14 cellular contexts compared by ENCODE assay signal in genomic region chr9:130805510-130806387, GRCh38. TPM values are rescaled to one million over a fixed set of nuclear protein-coding genes. Genes with fewer than 3 reads are reported as not detected.
DNase-seq lines count a peak whose midpoint lies in the region; ATAC-seq lines count a peak whose summit lies in the region.
"Had no signal": no experiment of that assay in that cellular context is flagged by ENCODE, and none has a peak within 500 bp of the region (broad histone marks: within the 10 kb centered on the region; RNA-seq: fewer than 3 reads in every experiment).

No MANE protein-coding gene starts in this region.

- H3K27ac Mint-ChIP-seq in stimulated activated naive CD8-positive, alpha-beta T cell treated with anti-CD3 and anti-CD28 coated beads, Interleukin-15, amount 100 ng/mL, for 72 hours, result peak overlapping the region in 1 of 2 donors; percentile 69
- H3K27ac Mint-ChIP-seq in activated naive CD4-positive, alpha-beta T cell treated with anti-CD3 and anti-CD28 coated beads for 36 hours, result no peak overlapping the region

- peaks cover 26% of the 10 kb centered on the region for H3K4me1 Mint-ChIP-seq in stimulated activated naive CD8-positive, alpha-beta T cell treated with anti-CD3 and anti-CD28 coated beads, Interleukin-15, amount 100 ng/mL, for 72 hours
- H3K4me1 Mint-ChIP-seq in activated naive CD4-positive, alpha-beta T cell treated with anti-CD3 and anti-CD28 coated beads for 36 hours (ENCODE audit: low read depth), result peaks cover 6% of the 10 kb centered on the region

- DNase-seq in stimulated activated naive CD8-positive, alpha-beta T cell treated with anti-CD3 and anti-CD28 coated beads, Interleukin-15, Interleukin-2, amounts not matched to agents 100 U/mL and 50 U/mL, for 24 hours, result no peak
- no peak for DNase-seq in stimulated activated naive CD8-positive, alpha-beta T cell treated with anti-CD3 and anti-CD28 coated beads, Interleukin-15, amount 100 ng/mL, for 72 hours
- DNase-seq in NCI-H69 (lab: John Stamatoyannopoulos, UW), result peak; percentile 75
- DNase-seq in fibroblast of peridontal ligament (ENCODE audit: extremely low read depth), result peak; percentile 51
- no peak for DNase-seq in NCI-H1694 treated with DMSO at 0.1 percent for 48 hours (lab: John Stamatoyannopoulos, UW)
- no peak for DNase-seq in activated naive CD4-positive, alpha-beta T cell treated with anti-CD3 and anti-CD28 coated beads for 36 hours
- DNase-seq in ACHN, result no peak
- DNase-seq: activated CD8-positive, alpha-beta memory T cell treated with anti-CD3 and anti-CD28 coated beads for 24 hours; amygdala; islet precursor cell; NCI-H226; stimulated activated CD4-positive, alpha-beta T cell treated with anti-CD3 and anti-CD28 coated beads, Interleukin-4, amount 100 ng/mL, for 24 hours; testis had no signal

- CTCF ChIA-PET in activated naive CD4-positive, alpha-beta T cell treated with anti-CD3 and anti-CD28 coated beads for 36 hours (lab: Charles Lee), result interaction anchor here (1.2 to 1.4 kb wide), 2 partner anchors 34 to 105 kb away, joined by 3 read pairs; no protein-coding TSS in a partner anchor

- intact Hi-C loops in activated naive CD4-positive, alpha-beta T cell treated with anti-CD3 and anti-CD28 coated beads for 36 hours (cut with micrococcal nuclease), result no loop called here

- peaks cover 0 to 6% of the 10 kb centered on the region in 2 donors for H3K9me3 Mint-ChIP-seq in stimulated activated naive CD8-positive, alpha-beta T cell treated with anti-CD3 and anti-CD28 coated beads, Interleukin-15, amount 100 ng/mL, for 72 hours
- no peaks in the 10 kb centered on the region for H3K9me3 Mint-ChIP-seq in activated naive CD4-positive, alpha-beta T cell treated with anti-CD3 and anti-CD28 coated beads for 36 hours

- H3K4me3 Mint-ChIP-seq in stimulated activated naive CD8-positive, alpha-beta T cell treated with anti-CD3 and anti-CD28 coated beads, Interleukin-15, amount 100 ng/mL, for 72 hours, result no peak overlapping the region
- no peak overlapping the region for H3K4me3 Mint-ChIP-seq in activated naive CD4-positive, alpha-beta T cell treated with anti-CD3 and anti-CD28 coated beads for 36 hours

- peaks cover 2% of the 10 kb centered on the region for H3K36me3 Mint-ChIP-seq in activated naive CD4-positive, alpha-beta T cell treated with anti-CD3 and anti-CD28 coated beads for 36 hours (ENCODE audit: low read depth)

- in situ Hi-C loops in ACHN (cut with HindIII; ENCODE audit: low pct_ligation_motif_present, low pct_unique_long_range_greater_than_20kb, low sequenced_read_pairs), result no loop called here

- ATAC-seq in stimulated activated naive CD8-positive, alpha-beta T cell treated with anti-CD3 and anti-CD28 coated beads, Interleukin-15, Interleukin-2, amounts not matched to agents 100 U/mL and 50 U/mL, for 24 hours, result peak; percentile 32
- ATAC-seq in stimulated activated naive CD8-positive, alpha-beta T cell treated with anti-CD3 and anti-CD28 coated beads, Interleukin-15, amount 100 ng/mL, for 72 hours, result no peak
- ATAC-seq in esophagus mucosa, result no peak

- no peaks in the 10 kb centered on the region for H3K27me3 Mint-ChIP-seq in stimulated activated naive CD8-positive, alpha-beta T cell treated with anti-CD3 and anti-CD28 coated beads, Interleukin-15, amount 100 ng/mL, for 72 hours
- H3K27me3 Mint-ChIP-seq in activated naive CD4-positive, alpha-beta T cell treated with anti-CD3 and anti-CD28 coated beads for 36 hours (ENCODE audit: low read depth), result no peaks in the 10 kb centered on the region

RNA-seq across cellular contexts. Expression of gene ABL1, which starts 29.3 kb away (rescaled TPM):
- total RNA-seq in activated naive CD4-positive, alpha-beta T cell treated with anti-CD3 and anti-CD28 coated beads for 36 hours, result 10 to 100 TPM; 25.7 to 26.1 TPM
- total RNA-seq in esophagus mucosa, result 28.4 TPM

Comparison
In these comparisons a context has a peak if more than half of its experiments do, and no peak if none do; other contexts are left out.
1. DNase-seq: peak in NCI-H69 (single experiment) and fibroblast of peridontal ligament (single experiment); none in stimulated activated naive CD8-positive, alpha-beta T cell treated with anti-CD3 and anti-CD28 coated beads, Interleukin-15, Interleukin-2, amounts not matched to agents 100 U/mL and 50 U/mL, for 24 hours (single experiment), stimulated activated naive CD8-positive, alpha-beta T cell treated with anti-CD3 and anti-CD28 coated beads, Interleukin-15, amount 100 ng/mL, for 72 hours (0 of 2), NCI-H1694 treated with DMSO at 0.1 percent for 48 hours (single experiment), activated naive CD4-positive, alpha-beta T cell treated with anti-CD3 and anti-CD28 coated beads for 36 hours (single experiment) and ACHN (single experiment).